In the genomic region with DNA sequence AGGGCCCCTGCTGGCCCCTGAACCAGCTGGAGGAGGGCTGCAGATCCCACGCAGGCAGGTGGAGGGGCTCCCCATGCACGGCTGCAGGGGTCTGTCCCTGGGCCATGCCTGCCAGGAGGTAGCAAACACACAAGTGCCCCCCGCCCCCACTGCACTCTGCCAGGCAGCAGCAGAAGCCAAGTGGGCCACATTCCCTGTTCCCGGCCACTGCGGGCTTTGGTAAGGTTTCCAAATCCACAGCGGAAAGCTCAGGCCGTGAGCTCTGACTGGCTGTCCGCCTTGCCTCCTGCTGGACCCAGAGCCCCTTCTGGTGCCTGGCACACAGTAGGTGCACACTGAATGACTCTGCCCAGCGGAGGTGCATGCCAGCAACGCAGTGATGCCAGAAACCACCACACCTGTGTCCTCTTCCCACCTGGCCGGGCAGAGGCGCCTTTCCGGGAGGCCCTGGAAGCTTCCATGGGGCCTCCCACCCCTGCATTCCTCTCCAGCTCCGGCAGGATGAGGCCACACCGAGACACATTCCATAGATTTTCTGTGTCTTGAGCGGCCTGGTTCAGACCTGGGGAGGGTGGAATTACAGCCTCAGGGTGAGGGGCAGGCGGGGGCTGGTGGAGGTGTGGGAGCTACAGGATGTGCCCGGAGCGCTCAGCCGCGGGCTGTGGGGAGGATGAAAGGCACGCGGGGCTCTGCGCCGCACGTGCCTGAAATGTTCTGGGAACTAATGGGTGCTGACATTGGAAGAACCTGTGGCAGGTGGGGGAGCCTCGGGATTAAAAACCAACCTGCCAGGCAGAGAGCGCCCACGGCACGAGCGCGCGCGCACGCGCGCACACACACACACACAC, we compare ENCODE assay signal across 11 cellular contexts.
DNase-seq lines count a peak whose midpoint lies in the region; ATAC-seq, FAIRE-seq and TF ChIP-seq lines count a peak whose summit lies in the region.
"Had no signal": no experiment of that assay in that cellular context is flagged by ENCODE, and none has a peak within 500 bp of the region (broad histone marks: within the 10 kb centered on the region; RNA-seq: fewer than 3 reads in every experiment).

No MANE protein-coding gene starts in this region.

- peak overlapping the region; percentile 64 for H3K4me3 Mint-ChIP-seq in Caco-2 (ENCODE audit: unreplicated experiment)
- H3K4me3 Mint-ChIP-seq: CD8-positive, alpha-beta memory T cell had no signal

- BruUV-seq in Caco-2 (replicated peaks; lab: Mats Ljungman, UMichigan): no TSS peak

- H3K9ac ChIP-seq in colonic mucosa (ENCODE audit: low read depth in 2 of 2, low read length in 2 of 2): no peak overlapping the region

- 65 to 67% methylated on average over 35 to 37 of the region's 37 CpGs for WGBS in pancreas, 2 donors

- no peaks in the 10 kb centered on the region for H3K9me3 Mint-ChIP-seq in Caco-2 (ENCODE audit: unreplicated experiment)
- H3K9me3 Mint-ChIP-seq: CD8-positive, alpha-beta memory T cell had no signal

- H3K27me3 ChIP-seq in Caco-2 (replicated peaks; ENCODE audit: control insufficient read depth, insufficient read depth, low read length) (no peaks in the 10 kb centered on the region), SJCRH30 (no peaks in the 10 kb centered on the region), pancreas (no peaks in the 10 kb centered on the region), colonic mucosa (no peaks in the 10 kb centered on the region)

- DNase-seq in Caco-2: peak; percentile 92 to 98
- DNase-seq in SJCRH30: peak; percentile 49 to 64
- DNase-seq in fibroblast of villous mesenchyme (ENCODE audit: low read depth): peak; percentile 59
- peak in 4 of 6 donors; percentile 59 to 80 (median 65) for DNase-seq in pancreas
- no peak for DNase-seq in colonic mucosa
- no peak for DNase-seq in frontal cortex (ENCODE audit: low spot score in 2 of 2)
- no peak for DNase-seq in SKM-1 treated with dmso at 0.1 percent for 144 hours (lab: John Stamatoyannopoulos, UW; ENCODE audit: unreplicated experiment)
- DNase-seq in cerebellar nuclear complex (lab: John Stamatoyannopoulos, UW): no peak
- DNase-seq: activated T-cell treated with anti-CD3 and anti-CD28 coated beads, Interleukin-2, amount 50 U/mL, for 1 hour; CD8-positive, alpha-beta memory T cell; naive B cell had no signal

- TF ChIP-seq CTCF in Caco-2 (IDR thresholded peaks at IDR 0.05; ENCODE audit: insufficient read depth in 1 of 2, low read depth in 1 of 2, low read length in 1 of 2, severe bottlenecking in 1 of 2, unreplicated experiment in 1 of 2) (no peak), fibroblast of villous mesenchyme (IDR thresholded peaks at IDR 0.05; ENCODE audit: insufficient read depth, low read depth, low read length) (no peak), pancreas (IDR thresholded peaks at IDR 0.05) (no peak), colonic mucosa (IDR thresholded peaks at IDR 0.05) (no peak)

- peak overlapping the region; percentile 98 for H3K27ac Mint-ChIP-seq in Caco-2 (ENCODE audit: unreplicated experiment)

- no peak for FAIRE-seq in pancreas (lab: Jason Lieb, UNC)
- FAIRE-seq in frontal cortex (lab: Jason Lieb, UNC): no peak

- CTCF ChIA-PET in Caco-2 (lab: Charles Lee): no interaction called here

- H3K4me1 ChIP-seq in Caco-2 (peaks cover 43% of the 10 kb centered on the region), SJCRH30 (peaks cover 46% of the 10 kb centered on the region), pancreas (peaks cover 20 to 32% (median 26%) of the 10 kb centered on the region in 3 donors), colonic mucosa (peaks cover 7% of the 10 kb centered on the region)

- H3K4me3 ChIP-seq in Caco-2 (ENCODE audit: low read depth, low read length) (no peak overlapping the region), SJCRH30 (no peak overlapping the region), fibroblast of villous mesenchyme (ENCODE audit: low read depth, low read length) (no peak overlapping the region), pancreas (no peak overlapping the region), colonic mucosa (no peak overlapping the region)

- ATAC-seq in pancreas: peak; percentile 7 to 60 (median 32)

- H3K9me3 ChIP-seq in Caco-2 (no peaks in the 10 kb centered on the region), SJCRH30 (replicated peaks) (no peaks in the 10 kb centered on the region), pancreas (no peaks in the 10 kb centered on the region), colonic mucosa (no peaks in the 10 kb centered on the region)

- H3K27ac ChIP-seq in SJCRH30 (peak overlapping the region; percentile 58), pancreas (peak overlapping the region; percentile 49 to 64 (median 58)), colonic mucosa (no peak overlapping the region)

- intact Hi-C loops in Caco-2 (cut with micrococcal nuclease; ENCODE audit: unreplicated experiment) (no loop called here), pancreas (cut with DNase I) (no loop called here), colonic mucosa (cut with DNase I) (no loop called here)

- H3K27me3 Mint-ChIP-seq in Caco-2 (ENCODE audit: insufficient read depth, unreplicated experiment): no peaks in the 10 kb centered on the region
- H3K27me3 Mint-ChIP-seq: CD8-positive, alpha-beta memory T cell; naive B cell had no signal

- peaks cover 44% of the 10 kb centered on the region for H3K4me1 Mint-ChIP-seq in Caco-2 (ENCODE audit: low read depth, unreplicated experiment)

- POLR2A ChIA-PET in Caco-2 (lab: Charles Lee): no interaction called here

- peaks cover 22% of the 10 kb centered on the region for H3K36me3 Mint-ChIP-seq in Caco-2 (ENCODE audit: insufficient read depth, unreplicated experiment)

- H3K36me3 ChIP-seq in Caco-2 (ENCODE audit: control insufficient read depth, insufficient read depth, low read length) (no peaks in the 10 kb centered on the region), SJCRH30 (no peaks in the 10 kb centered on the region), pancreas (no peaks in the 10 kb centered on the region), colonic mucosa (no peaks in the 10 kb centered on the region)

Comparison
In these comparisons a context has a peak if more than half of its experiments do, and no peak if none do; other contexts are left out.
1. DNase-seq: peak in Caco-2 (2 of 2), SJCRH30 (2 of 2), fibroblast of villous mesenchyme (single experiment) and pancreas (4 of 6); none in colonic mucosa (single experiment), frontal cortex (0 of 2), SKM-1 treated with dmso at 0.1 percent for 144 hours (single experiment) and cerebellar nuclear complex (0 of 2).